ENCODE assay signal across 8 cellular contexts in genomic region chr19:12872941-12873890, GRCh38. TPM values are rescaled to one million over a fixed set of nuclear protein-coding genes. Genes with fewer than 3 reads are reported as not detected.
DNase-seq lines count a peak whose midpoint lies in the region; ATAC-seq lines count a peak whose summit lies in the region.

No MANE protein-coding gene starts in this region.

- no peak overlapping the region for H3K27ac Mint-ChIP-seq in activated T-helper 2 cell treated with anti-CD3 and anti-CD28 coated beads, Interferon-gamma antibody, Interleukin-2, Interleukin-4, amounts not matched to agents 10 μg/mL and 5 μg/mL and 100 μg/mL, durations not matched to agents 14 hours and 24 hours and 36 hours

- H3K4me3 Mint-ChIP-seq in activated T-helper 2 cell treated with anti-CD3 and anti-CD28 coated beads, Interferon-gamma antibody, Interleukin-2, Interleukin-4, amounts not matched to agents 10 μg/mL and 5 μg/mL and 100 μg/mL, durations not matched to agents 14 hours and 24 hours and 36 hours (ENCODE audit: low read depth), result no peak overlapping the region

- no peaks in the 10 kb centered on the region for H3K9me3 Mint-ChIP-seq in activated T-helper 2 cell treated with anti-CD3 and anti-CD28 coated beads, Interferon-gamma antibody, Interleukin-2, Interleukin-4, amounts not matched to agents 10 μg/mL and 5 μg/mL and 100 μg/mL, durations not matched to agents 14 hours and 24 hours and 36 hours

- intact Hi-C loops in activated T-helper 2 cell treated with anti-CD3 and anti-CD28 coated beads, Interferon-gamma antibody, Interleukin-2, Interleukin-4, amounts not matched to agents 10 μg/mL and 5 μg/mL and 100 μg/mL, durations not matched to agents 14 hours and 24 hours and 36 hours (cut with micrococcal nuclease), result no loop called here
- intact Hi-C loops in left cardiac atrium (cut with DNase I), result no loop called here

- H3K36me3 Mint-ChIP-seq in activated T-helper 2 cell treated with anti-CD3 and anti-CD28 coated beads, Interferon-gamma antibody, Interleukin-2, Interleukin-4, amounts not matched to agents 10 μg/mL and 5 μg/mL and 100 μg/mL, durations not matched to agents 14 hours and 24 hours and 36 hours (ENCODE audit: low read depth), result peaks cover 26% of the 10 kb centered on the region

- H3K4me1 Mint-ChIP-seq in activated T-helper 2 cell treated with anti-CD3 and anti-CD28 coated beads, Interferon-gamma antibody, Interleukin-2, Interleukin-4, amounts not matched to agents 10 μg/mL and 5 μg/mL and 100 μg/mL, durations not matched to agents 14 hours and 24 hours and 36 hours (ENCODE audit: low read depth), result no peaks in the 10 kb centered on the region

- DNase-seq in DMS53 treated with DMSO at 0.1 percent for 48 hours (lab: John Stamatoyannopoulos, UW; ENCODE audit: unreplicated experiment) (peak; percentile 88), NCI-H1048 (lab: John Stamatoyannopoulos, UW) (peak; percentile 18), left cardiac atrium (peak; percentile 56), 8988T (no peak), DMS79 treated with DMSO at 0.1 percent for 48 hours (lab: John Stamatoyannopoulos, UW) (no peak)
- DNase-seq in activated T-helper 2 cell treated with anti-CD3 and anti-CD28 coated beads, Interferon-gamma antibody, Interleukin-2, Interleukin-4, amounts not matched to agents 10 μg/mL and 5 μg/mL and 100 μg/mL, durations not matched to agents 14 hours and 24 hours and 36 hours (ENCODE audit: low spot score), result peak; percentile 56
- DNase-seq in stimulated activated CD4-positive, alpha-beta T cell treated with anti-CD3 and anti-CD28 coated beads, Interleukin-15, amount 100 ng/mL, for 24 hours, result peak; percentile 65

- ATAC-seq in left cardiac atrium, result peak; percentile 60 to 84
- no peak for ATAC-seq in HG03571 (IDR thresholded peaks at IDR 0.05; ENCODE audit: unreplicated experiment)

- no peaks in the 10 kb centered on the region for H3K27me3 Mint-ChIP-seq in activated T-helper 2 cell treated with anti-CD3 and anti-CD28 coated beads, Interferon-gamma antibody, Interleukin-2, Interleukin-4, amounts not matched to agents 10 μg/mL and 5 μg/mL and 100 μg/mL, durations not matched to agents 14 hours and 24 hours and 36 hours (ENCODE audit: low read depth)

RNA-seq across cellular contexts. Expression of gene DNASE2, which starts 8.0 kb away (rescaled TPM):
- 21.9 and 25.6 TPM in 2 replicates for total RNA-seq in activated T-helper 2 cell treated with anti-CD3 and anti-CD28 coated beads, Interferon-gamma antibody, Interleukin-2, Interleukin-4, amounts not matched to agents 10 μg/mL and 5 μg/mL and 100 μg/mL, durations not matched to agents 14 hours and 24 hours and 36 hours
- total RNA-seq in left cardiac atrium, result 10 to 100 TPM; 19.9 to 23.6 TPM

RNA-seq across cellular contexts. Expression of gene KLF1, which starts 13.8 kb away (rescaled TPM):
- 0.62 and 0.97 TPM in 2 replicates for total RNA-seq in activated T-helper 2 cell treated with anti-CD3 and anti-CD28 coated beads, Interferon-gamma antibody, Interleukin-2, Interleukin-4, amounts not matched to agents 10 μg/mL and 5 μg/mL and 100 μg/mL, durations not matched to agents 14 hours and 24 hours and 36 hours
- not detected for total RNA-seq in left cardiac atrium

RNA-seq across cellular contexts. Expression of gene GCDH, which starts 17.7 kb away (rescaled TPM):
- 51.6 and 53.2 TPM in 2 replicates for total RNA-seq in activated T-helper 2 cell treated with anti-CD3 and anti-CD28 coated beads, Interferon-gamma antibody, Interleukin-2, Interleukin-4, amounts not matched to agents 10 μg/mL and 5 μg/mL and 100 μg/mL, durations not matched to agents 14 hours and 24 hours and 36 hours
- 10 to 100 TPM; 23.7 to 26.1 TPM for total RNA-seq in left cardiac atrium

RNA-seq across cellular contexts. Expression of gene MAST1, which starts 34.9 kb away (rescaled TPM):
- 5.2 and 6.5 TPM in 2 replicates for total RNA-seq in activated T-helper 2 cell treated with anti-CD3 and anti-CD28 coated beads, Interferon-gamma antibody, Interleukin-2, Interleukin-4, amounts not matched to agents 10 μg/mL and 5 μg/mL and 100 μg/mL, durations not matched to agents 14 hours and 24 hours and 36 hours
- total RNA-seq in left cardiac atrium, result under 1 TPM; 0.29 to 0.37 TPM

RNA-seq across cellular contexts. Expression of gene RTBDN, which starts 38.8 kb away (rescaled TPM):
- not detected in 2 replicates for total RNA-seq in activated T-helper 2 cell treated with anti-CD3 and anti-CD28 coated beads, Interferon-gamma antibody, Interleukin-2, Interleukin-4, amounts not matched to agents 10 μg/mL and 5 μg/mL and 100 μg/mL, durations not matched to agents 14 hours and 24 hours and 36 hours
- total RNA-seq in left cardiac atrium, result not detected

Comparison
In these comparisons a context has a peak if more than half of its experiments do, and no peak if none do; other contexts are left out.
1. DNase-seq: peak in DMS53 treated with DMSO at 0.1 percent for 48 hours (single experiment), NCI-H1048 (single experiment), activated T-helper 2 cell treated with anti-CD3 and anti-CD28 coated beads, Interferon-gamma antibody, Interleukin-2, Interleukin-4, amounts not matched to agents 10 μg/mL and 5 μg/mL and 100 μg/mL, durations not matched to agents 14 hours and 24 hours and 36 hours (single experiment), left cardiac atrium (single experiment) and stimulated activated CD4-positive, alpha-beta T cell treated with anti-CD3 and anti-CD28 coated beads, Interleukin-15, amount 100 ng/mL, for 24 hours (single experiment); none in 8988T (single experiment) and DMS79 treated with DMSO at 0.1 percent for 48 hours (single experiment).